Comparison of ENCODE assay signal across 8 cellular contexts in the genomic region with DNA sequence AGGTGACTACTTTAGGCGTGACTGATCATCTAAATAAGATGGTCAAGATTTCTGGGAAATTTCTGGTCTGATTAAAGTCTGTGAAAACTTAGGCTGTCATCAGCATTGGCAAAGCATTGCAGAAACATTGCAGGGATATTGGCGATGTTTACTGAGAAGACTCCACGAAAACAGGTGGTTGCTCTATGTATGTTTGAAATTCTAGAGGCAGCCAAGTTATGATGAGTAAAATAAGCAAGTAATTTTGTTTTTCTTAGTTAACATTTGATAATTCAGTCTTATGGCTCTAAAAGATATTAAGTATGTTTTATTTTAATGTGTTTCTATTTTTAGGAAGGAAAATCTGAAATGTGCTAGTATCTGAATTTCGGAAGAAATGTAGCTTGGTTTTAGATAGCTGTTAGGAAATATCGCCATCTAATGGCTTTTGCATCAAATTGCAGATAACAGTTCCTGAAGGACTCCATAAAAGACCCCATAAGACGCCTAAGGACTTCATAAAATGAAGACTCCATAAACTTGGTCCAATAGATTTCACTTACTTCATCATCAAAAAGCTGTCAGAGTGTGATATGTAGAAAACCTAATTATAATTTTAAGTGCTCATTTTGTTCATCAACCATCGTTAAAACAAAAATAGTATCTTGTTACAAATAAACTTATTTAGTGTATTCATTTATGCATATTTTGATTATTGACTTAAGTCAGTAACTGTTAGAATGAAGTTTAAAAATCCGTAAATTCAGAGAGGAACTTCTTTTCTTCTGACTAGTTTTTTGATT.
DNase-seq lines count a peak whose midpoint lies in the region; ATAC-seq and TF ChIP-seq lines count a peak whose summit lies in the region.

No MANE protein-coding gene starts in this region.

- intact Hi-C loops in esophagus muscularis mucosa (cut with DNase I): loop anchor here (5.0 to 10.0 kb wide), 2 partner anchors 342 to 499 kb away; a partner anchor contains a TSS

- H3K4me3 ChIP-seq in NT2/D1 (ENCODE audit: insufficient read length, low read depth) (no peak overlapping the region), esophagus muscularis mucosa (no peak overlapping the region), smooth muscle cell (no peak overlapping the region)

- TF ChIP-seq CTCF in AG09319 (IDR thresholded peaks at IDR 0.05; ENCODE audit: low read depth, low read length): peak; percentile 60
- TF ChIP-seq CTCF in esophagus muscularis mucosa (IDR thresholded peaks at IDR 0.05): peak; percentile 75 to 77 (median 76)
- TF ChIP-seq CTCF in smooth muscle cell (IDR thresholded peaks at IDR 0.05; ENCODE audit: borderline replicate concordance, insufficient read depth, poor library complexity, severe bottlenecking): peak; percentile 88

- no peak overlapping the region for H3K9ac ChIP-seq in NT2/D1 (ENCODE audit: insufficient read length, low read depth)
- no peak overlapping the region for H3K9ac ChIP-seq in smooth muscle cell (ENCODE audit: low read depth)

- ATAC-seq in GM19035 (IDR thresholded peaks at IDR 0.05; ENCODE audit: unreplicated experiment) (peak; percentile 58), HG03439 (IDR thresholded peaks at IDR 0.05; ENCODE audit: unreplicated experiment) (no peak)

- WGBS in esophagus muscularis mucosa: 56% methylated on average over 8 of the region's 8 CpGs
- 63% methylated on average over 8 of the region's 8 CpGs for WGBS in smooth muscle cell (ENCODE audit: low lambda C conversion rate)

- H3K4me1 ChIP-seq in NT2/D1 (ENCODE audit: insufficient read depth, insufficient read length) (no peaks in the 10 kb centered on the region), esophagus muscularis mucosa (peaks cover 8 to 23% (median 19%) of the 10 kb centered on the region in 4 donors), smooth muscle cell (ENCODE audit: low read depth) (no peaks in the 10 kb centered on the region)

- no peak for TF ChIP-seq POLR2A in esophagus muscularis mucosa (IDR thresholded peaks at IDR 0.05; ENCODE audit: low read depth)

- no peaks in the 10 kb centered on the region for H4K20me1 ChIP-seq in smooth muscle cell (ENCODE audit: low read depth)

- no peak for TF ChIP-seq EP300 in esophagus muscularis mucosa (IDR thresholded peaks at IDR 0.05)

- no peak overlapping the region for H2AFZ ChIP-seq in smooth muscle cell (ENCODE audit: low read depth)

- H3K27ac ChIP-seq in esophagus muscularis mucosa (replicated peaks in 1 of 4) (peak overlapping the region in 1 of 4 donors; percentile 1), smooth muscle cell (ENCODE audit: low read depth) (no peak overlapping the region)

- DNase-seq in AG09319 (ENCODE audit: extremely low read depth, low read depth): no peak
- peak; percentile 30 for DNase-seq in NT2/D1 (ENCODE audit: low read depth, low spot score)
- DNase-seq in esophagus muscularis mucosa (ENCODE audit: extremely low spot score): no peak
- DNase-seq in smooth muscle cell (lab: John Stamatoyannopoulos, UW; ENCODE audit: unreplicated experiment): no peak
- DNase-seq in activated CD4-positive, alpha-beta T cell treated with anti-CD3 and anti-CD28 coated beads for 48 hours: no peak
- no peak for DNase-seq in islet precursor cell

- H3K79me2 ChIP-seq in smooth muscle cell (ENCODE audit: low read depth): no peaks in the 10 kb centered on the region

- H3K9me3 ChIP-seq in NT2/D1 (ENCODE audit: insufficient read depth, low read length) (no peaks in the 10 kb centered on the region), esophagus muscularis mucosa (no peaks in the 10 kb centered on the region), smooth muscle cell (replicated peaks; ENCODE audit: low read depth) (no peaks in the 10 kb centered on the region)

- H3F3A ChIP-seq in smooth muscle cell (ENCODE audit: low read depth): no peaks in the 10 kb centered on the region

- no peaks in the 10 kb centered on the region for H3K36me3 ChIP-seq in NT2/D1 (ENCODE audit: insufficient read depth, insufficient read length, low read length)
- no peaks in the 10 kb centered on the region for H3K36me3 ChIP-seq in esophagus muscularis mucosa
- no peaks in the 10 kb centered on the region for H3K36me3 ChIP-seq in smooth muscle cell (ENCODE audit: low read depth)

- no peak overlapping the region for H3K4me2 ChIP-seq in smooth muscle cell

- H3K27me3 ChIP-seq in NT2/D1 (ENCODE audit: insufficient read depth, insufficient read length) (no peaks in the 10 kb centered on the region), esophagus muscularis mucosa (no peaks in the 10 kb centered on the region), smooth muscle cell (ENCODE audit: low read depth) (no peaks in the 10 kb centered on the region)
